ENCODE assay signal across 19 cellular contexts in genomic region chr20:61737812-61738443, GRCh38.
DNase-seq lines count a peak whose midpoint lies in the region; ATAC-seq and TF ChIP-seq lines count a peak whose summit lies in the region.
"Had no signal": no experiment of that assay in that cellular context is flagged by ENCODE, and none has a peak within 500 bp of the region (broad histone marks: within the 10 kb centered on the region; RNA-seq: fewer than 3 reads in every experiment).

No MANE protein-coding gene starts in this region.

- intact Hi-C loops in CD14-positive monocyte (cut with micrococcal nuclease) = no loop called here
- intact Hi-C loops in lower lobe of right lung (cut with DNase I) = no loop called here
- intact Hi-C loops in spleen (cut with DNase I; ENCODE audit: low total_unique reads) = no loop called here

- H3K9me3 ChIP-seq in RWPE2 (ENCODE audit: severe bottlenecking) = no peaks in the 10 kb centered on the region
- H3K9me3 ChIP-seq in lower lobe of right lung = no peaks in the 10 kb centered on the region
- H3K9me3 ChIP-seq in spleen = no peaks in the 10 kb centered on the region
- H3K9me3 ChIP-seq: A549, BE2C, HAP-1 had no signal

- H3K27me3 ChIP-seq in RWPE2 (ENCODE audit: insufficient read depth, poor library complexity, severe bottlenecking) (no peaks in the 10 kb centered on the region), lower lobe of right lung (ENCODE audit: low read depth) (peaks cover 22% of the 10 kb centered on the region), spleen (replicated peaks in 1 of 7) (peaks cover 0 to 32% (median 0%) of the 10 kb centered on the region in 7 donors), brain microvascular endothelial cell (replicated peaks) (no peaks in the 10 kb centered on the region)
- H3K27me3 ChIP-seq: BE2C had no signal

- no peaks in the 10 kb centered on the region for H3K4me1 Mint-ChIP-seq in CD14-positive monocyte
- H3K4me1 Mint-ChIP-seq in activated CD8-positive, alpha-beta memory T cell treated with anti-CD3 and anti-CD28 coated beads, Interleukin-2, amount 10 ng/mL, durations not matched to agents 7 days and 5 days = no peaks in the 10 kb centered on the region
- H3K4me1 Mint-ChIP-seq: CD4-positive, CD25-positive, alpha-beta regulatory T cell; GM23338 had no signal

- H3K27ac ChIP-seq in RWPE2 (ENCODE audit: poor library complexity, severe bottlenecking) (no peak overlapping the region), lower lobe of right lung (no peak overlapping the region), spleen (no peak overlapping the region), brain microvascular endothelial cell (no peak overlapping the region)
- H3K27ac ChIP-seq: A549, HL-60 had no signal

- H3K27ac Mint-ChIP-seq in CD14-positive monocyte = no peak overlapping the region
- no peak overlapping the region for H3K27ac Mint-ChIP-seq in activated CD8-positive, alpha-beta memory T cell treated with anti-CD3 and anti-CD28 coated beads, Interleukin-2, amount 10 ng/mL, durations not matched to agents 7 days and 5 days
- H3K27ac Mint-ChIP-seq: CD4-positive, CD25-positive, alpha-beta regulatory T cell; GM23338 had no signal

- peaks cover 4 to 8% (median 5%) of the 10 kb centered on the region in 3 donors for H3K27me3 Mint-ChIP-seq in CD14-positive monocyte (ENCODE audit: low read depth in 3 of 3)
- peaks cover 3% of the 10 kb centered on the region for H3K27me3 Mint-ChIP-seq in activated CD8-positive, alpha-beta memory T cell treated with anti-CD3 and anti-CD28 coated beads, Interleukin-2, amount 10 ng/mL, durations not matched to agents 7 days and 5 days
- H3K27me3 Mint-ChIP-seq: CD4-positive, CD25-positive, alpha-beta regulatory T cell had no signal

- H3K36me3 ChIP-seq in RWPE2 (ENCODE audit: low read depth) (no peaks in the 10 kb centered on the region), lower lobe of right lung (no peaks in the 10 kb centered on the region), spleen (no peaks in the 10 kb centered on the region), brain microvascular endothelial cell (replicated peaks) (no peaks in the 10 kb centered on the region)
- H3K36me3 ChIP-seq: BE2C, HAP-1 had no signal

- ATAC-seq in RWPE2 (ENCODE audit: low read depth) = no peak
- ATAC-seq in lower lobe of right lung = peak in 1 of 2 donors; percentile 10
- no peak for ATAC-seq in activated CD8-positive, alpha-beta memory T cell treated with anti-CD3 and anti-CD28 coated beads, Interleukin-2, amount 10 ng/mL, durations not matched to agents 7 days and 5 days
- no peak for ATAC-seq in HG03045 (IDR thresholded peaks at IDR 0.05; ENCODE audit: unreplicated experiment)
- ATAC-seq: A549, GM12878, GM23338, K562 had no signal

- H3K4me3 Mint-ChIP-seq in CD14-positive monocyte = no peak overlapping the region
- H3K4me3 Mint-ChIP-seq in activated CD8-positive, alpha-beta memory T cell treated with anti-CD3 and anti-CD28 coated beads, Interleukin-2, amount 10 ng/mL, durations not matched to agents 7 days and 5 days = no peak overlapping the region
- H3K4me3 Mint-ChIP-seq: CD4-positive, CD25-positive, alpha-beta regulatory T cell; GM23338 had no signal

- 88 to 94% (median 91%) methylated on average over 11 to 16 of the region's 16 CpGs for WGBS in spleen, 5 donors

- CTCF ChIA-PET in activated CD8-positive, alpha-beta memory T cell treated with anti-CD3 and anti-CD28 coated beads, Interleukin-2, amount 10 ng/mL, durations not matched to agents 7 days and 5 days (lab: Charles Lee) = no interaction called here

- in situ Hi-C loops in brain microvascular endothelial cell (cut with HindIII; ENCODE audit: low pct_ligation_motif_present, low sequenced_read_pairs) = no loop called here

- TF ChIP-seq POLR2A in spleen (IDR thresholded peaks at IDR 0.05) = no peak

- DNase-seq in CD14-positive monocyte (ENCODE audit: low spot score) = peak; percentile 32
- peak; percentile 78 for DNase-seq in RWPE2 (ENCODE audit: low spot score)
- DNase-seq in lower lobe of right lung = peak; percentile 25
- peak; percentile 63 for DNase-seq in spleen
- no peak for DNase-seq in hippocampal formation (lab: John Stamatoyannopoulos, UW)
- DNase-seq in brain microvascular endothelial cell = no peak
- no peak for DNase-seq in activated CD8-positive, alpha-beta memory T cell treated with anti-CD3 and anti-CD28 coated beads, Interleukin-2, amount 10 ng/mL, durations not matched to agents 7 days and 5 days
- DNase-seq: BE2C; Calu3; CD4-positive, CD25-positive, alpha-beta regulatory T cell; DMS 273 treated with DMSO at 0.1 percent for 48 hours; DMS79 had no signal

- TF ChIP-seq CTCF in CD14-positive monocyte (IDR thresholded peaks at IDR 0.05) (no peak), RWPE2 (IDR thresholded peaks at IDR 0.05; ENCODE audit: poor library complexity, severe bottlenecking) (no peak), lower lobe of right lung (IDR thresholded peaks at IDR 0.05) (no peak), spleen (IDR thresholded peaks at IDR 0.05 in 8 of 11, conservative IDR thresholded peaks at IDR 0.05 in 3 of 11) (no peak), brain microvascular endothelial cell (IDR thresholded peaks at IDR 0.05; ENCODE audit: low read depth, low read length, missing control alignments) (no peak)

- H3K9me3 Mint-ChIP-seq in CD14-positive monocyte = peaks cover 0 to 73% (median 36%) of the 10 kb centered on the region in 7 donors
- no peaks in the 10 kb centered on the region for H3K9me3 Mint-ChIP-seq in activated CD8-positive, alpha-beta memory T cell treated with anti-CD3 and anti-CD28 coated beads, Interleukin-2, amount 10 ng/mL, durations not matched to agents 7 days and 5 days (ENCODE audit: low read depth)
- H3K9me3 Mint-ChIP-seq: GM23338 had no signal

- H3K4me3 ChIP-seq in RWPE2 (ENCODE audit: severe bottlenecking) (no peak overlapping the region), lower lobe of right lung (no peak overlapping the region), spleen (no peak overlapping the region), brain microvascular endothelial cell (ENCODE audit: low read depth, low read length) (no peak overlapping the region)
- H3K4me3 ChIP-seq: A549, GM12878, GM23338, HAP-1, K562 had no signal

- H3K4me1 ChIP-seq in RWPE2 (ENCODE audit: insufficient read depth, poor library complexity, severe bottlenecking) (no peaks in the 10 kb centered on the region), lower lobe of right lung (no peaks in the 10 kb centered on the region), spleen (no peaks in the 10 kb centered on the region)
- H3K4me1 ChIP-seq: A549, BE2C, HAP-1 had no signal

- no peaks in the 10 kb centered on the region for H3K36me3 Mint-ChIP-seq in CD14-positive monocyte
- no peaks in the 10 kb centered on the region for H3K36me3 Mint-ChIP-seq in activated CD8-positive, alpha-beta memory T cell treated with anti-CD3 and anti-CD28 coated beads, Interleukin-2, amount 10 ng/mL, durations not matched to agents 7 days and 5 days
- H3K36me3 Mint-ChIP-seq: CD4-positive, CD25-positive, alpha-beta regulatory T cell had no signal

Comparison
In these comparisons a context has a peak if more than half of its experiments do, and no peak if none do; other contexts are left out.
1. DNase-seq: peak in CD14-positive monocyte (single experiment), RWPE2 (single experiment), lower lobe of right lung (single experiment) and spleen (single experiment); none in hippocampal formation (0 of 2), brain microvascular endothelial cell (single experiment) and activated CD8-positive, alpha-beta memory T cell treated with anti-CD3 and anti-CD28 coated beads, Interleukin-2, amount 10 ng/mL, durations not matched to agents 7 days and 5 days (single experiment).